Comparison of ENCODE assay signal across 17 cellular contexts in the genomic region with DNA sequence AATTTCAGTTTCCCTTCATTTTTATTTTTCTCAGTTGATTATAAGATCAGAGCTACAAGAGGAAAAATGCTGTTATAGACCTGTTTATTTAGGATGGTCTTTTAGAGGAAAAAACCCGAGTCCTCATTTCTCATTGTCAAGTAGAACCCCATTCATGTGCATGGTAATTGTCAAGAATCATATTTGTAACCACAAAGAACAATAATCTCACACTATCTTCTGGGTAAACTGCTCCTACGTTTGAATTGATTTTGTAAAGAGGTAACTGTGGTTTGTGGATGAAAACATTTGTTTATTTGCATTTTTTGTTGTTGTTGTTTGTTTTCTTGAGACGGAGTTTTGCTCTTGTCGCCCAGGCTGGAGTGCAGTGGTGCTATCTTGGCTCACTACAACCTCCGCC.
"Had no signal": no experiment of that assay in that cellular context is flagged by ENCODE, and none has a peak within 500 bp of the region (broad histone marks: within the 10 kb centered on the region; RNA-seq: fewer than 3 reads in every experiment).

No MANE protein-coding gene starts in this region.

- H3K4me3 ChIP-seq: coronary artery, left lung, pancreas, right lobe of liver, thoracic aorta, upper lobe of right lung had no signal

- H3K27ac ChIP-seq: coronary artery, left lung, pancreas, right lobe of liver, thoracic aorta, upper lobe of right lung had no signal

- H3K9me3 ChIP-seq: left lung, pancreas, right lobe of liver, thoracic aorta, upper lobe of right lung had no signal

- H3K27ac Mint-ChIP-seq: activated CD4-positive, alpha-beta T cell treated with anti-CD3 and anti-CD28 coated beads, Interleukin-2, amount 10 ng/mL, durations not matched to agents 7 days and 5 days; activated naive CD4-positive, alpha-beta T cell treated with anti-CD3 and anti-CD28 coated beads, Interleukin-2, amount 10 ng/mL, durations not matched to agents 7 days and 5 days; activated naive CD8-positive, alpha-beta T cell treated with anti-CD3 and anti-CD28 coated beads, Interleukin-2, amount 50 U/mL, for 24 hours had no signal

- H3K27me3 ChIP-seq: left lung, pancreas, right lobe of liver, upper lobe of right lung had no signal

- DNase-seq: activated CD4-positive, alpha-beta T cell treated with anti-CD3 and anti-CD28 coated beads, Interleukin-2, amount 10 ng/mL, durations not matched to agents 7 days and 5 days; activated effector memory CD4-positive, alpha-beta T cell treated with Interleukin-2 at 50 U/mL for 16 hours; activated naive CD4-positive, alpha-beta T cell treated with anti-CD3 and anti-CD28 coated beads, Interleukin-2, amount 10 ng/mL, durations not matched to agents 7 days and 5 days; activated naive CD8-positive, alpha-beta T cell treated with anti-CD3 and anti-CD28 coated beads, Interleukin-2, amount 50 U/mL, for 24 hours; activated T-cell treated with anti-CD3 and anti-CD28 coated beads for 4 hours; anterior cingulate cortex; kidney; left lung; mammary epithelial cell; pancreas; right lobe of liver; small intestine; stimulated activated CD4-positive, alpha-beta T cell treated with anti-CD3 and anti-CD28 coated beads, Interleukin-15, amount 100 ng/mL, for 24 hours; stimulated activated CD4-positive, alpha-beta T cell treated with anti-CD3 and anti-CD28 coated beads, Interleukin-2, amount 100 ng/mL, for 48 hours; upper lobe of right lung had no signal

- H3K4me3 Mint-ChIP-seq: activated CD4-positive, alpha-beta T cell treated with anti-CD3 and anti-CD28 coated beads, Interleukin-2, amount 10 ng/mL, durations not matched to agents 7 days and 5 days; activated naive CD4-positive, alpha-beta T cell treated with anti-CD3 and anti-CD28 coated beads, Interleukin-2, amount 10 ng/mL, durations not matched to agents 7 days and 5 days; activated naive CD8-positive, alpha-beta T cell treated with anti-CD3 and anti-CD28 coated beads, Interleukin-2, amount 50 U/mL, for 24 hours had no signal

- H3K36me3 ChIP-seq: left lung, pancreas, right lobe of liver, thoracic aorta, upper lobe of right lung had no signal

- H3K36me3 Mint-ChIP-seq: activated naive CD4-positive, alpha-beta T cell treated with anti-CD3 and anti-CD28 coated beads, Interleukin-2, amount 10 ng/mL, durations not matched to agents 7 days and 5 days had no signal

- H3K9me3 Mint-ChIP-seq: activated CD4-positive, alpha-beta T cell treated with anti-CD3 and anti-CD28 coated beads, Interleukin-2, amount 10 ng/mL, durations not matched to agents 7 days and 5 days; activated naive CD4-positive, alpha-beta T cell treated with anti-CD3 and anti-CD28 coated beads, Interleukin-2, amount 10 ng/mL, durations not matched to agents 7 days and 5 days; activated naive CD8-positive, alpha-beta T cell treated with anti-CD3 and anti-CD28 coated beads, Interleukin-2, amount 50 U/mL, for 24 hours had no signal

- H3K27me3 Mint-ChIP-seq: activated CD4-positive, alpha-beta T cell treated with anti-CD3 and anti-CD28 coated beads, Interleukin-2, amount 10 ng/mL, durations not matched to agents 7 days and 5 days; activated naive CD4-positive, alpha-beta T cell treated with anti-CD3 and anti-CD28 coated beads, Interleukin-2, amount 10 ng/mL, durations not matched to agents 7 days and 5 days; activated naive CD8-positive, alpha-beta T cell treated with anti-CD3 and anti-CD28 coated beads, Interleukin-2, amount 50 U/mL, for 24 hours had no signal

- ATAC-seq: activated naive CD8-positive, alpha-beta T cell treated with anti-CD3 and anti-CD28 coated beads, Interleukin-2, amount 50 U/mL, for 24 hours; left lung; pancreas; right lobe of liver; upper lobe of right lung had no signal
